7 cellular contexts compared by ENCODE assay signal in the genomic region with DNA sequence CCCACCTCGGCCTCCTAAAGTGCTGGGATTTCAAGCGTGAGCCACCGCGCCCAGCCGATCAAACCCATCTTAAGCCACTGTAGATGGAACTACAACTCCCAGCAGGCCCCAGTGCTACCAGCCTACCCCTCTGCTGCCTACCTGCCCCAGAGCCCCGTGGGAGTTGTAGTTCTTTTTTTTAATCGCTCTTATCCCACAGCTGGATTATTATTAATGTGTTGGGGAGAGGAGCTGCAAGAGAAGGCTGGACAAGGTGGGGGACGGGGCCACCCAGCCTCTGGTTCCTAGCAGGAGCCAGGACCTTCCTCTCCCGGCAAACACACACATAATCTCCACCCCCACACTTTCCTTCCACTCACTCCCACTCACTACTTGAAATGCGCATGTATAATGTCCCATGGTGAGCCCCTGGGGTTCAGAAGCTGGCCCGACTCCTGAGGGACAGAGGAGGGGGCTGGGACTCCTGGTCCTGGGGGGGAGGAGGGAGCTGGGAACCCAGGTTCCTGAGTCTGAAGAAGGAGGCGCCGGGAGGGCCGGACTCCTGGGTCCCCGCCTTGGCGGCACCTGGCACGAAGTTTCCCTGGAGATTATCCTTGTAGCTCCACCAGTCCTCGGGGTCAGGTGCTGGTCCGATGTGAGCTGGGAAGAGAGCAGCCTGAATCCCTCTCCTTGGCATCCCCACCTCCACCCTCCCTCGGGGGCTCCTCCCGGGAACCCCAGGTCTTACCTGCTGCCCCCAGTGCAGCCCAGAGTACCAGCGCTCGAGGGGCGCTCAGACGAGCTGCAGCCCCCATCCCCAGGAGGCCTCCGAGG. TPM values are rescaled to one million over a fixed set of nuclear protein-coding genes. Genes with fewer than 3 reads are reported as not detected.
A peak's percentile ranks its signal among the peaks of the same experiment; 100 is the strongest.
DNase-seq lines count a peak whose midpoint lies in the region; ATAC-seq, FAIRE-seq and TF ChIP-seq lines count a peak whose summit lies in the region.

No MANE protein-coding gene starts in this region.

- peaks cover 2% of the 10 kb centered on the region for H3K27me3 Mint-ChIP-seq in astrocyte (ENCODE audit: low read depth, unreplicated experiment)

- H3K4me2 ChIP-seq in astrocyte (ENCODE audit: low read length): peak overlapping the region; percentile 98

- H3K27ac Mint-ChIP-seq in astrocyte (ENCODE audit: unreplicated experiment): peak overlapping the region; percentile 42

- H3K9me3 ChIP-seq in astrocyte (ENCODE audit: insufficient read depth, low read depth, low read length): no peaks in the 10 kb centered on the region

- no peaks in the 10 kb centered on the region for H3K36me3 ChIP-seq in astrocyte (ENCODE audit: insufficient read depth, low read length)

- DNase-seq in NCI-H1694 (lab: John Stamatoyannopoulos, UW) (peak; percentile 85), T-helper 9 cell (peak; percentile 63), astrocyte (ENCODE audit: low read depth) (no peak), hypothalamus (lab: John Stamatoyannopoulos, UW) (peak in 47 of 51 donors; percentile 19 to 87 (median 68)), retinal pigment epithelial cell (ENCODE audit: low read depth) (peak; percentile 77)

- no peaks in the 10 kb centered on the region for H3K9me3 Mint-ChIP-seq in astrocyte (ENCODE audit: unreplicated experiment)

- no peak for FAIRE-seq in astrocyte (lab: Jason Lieb, UNC)

- H3K27me3 ChIP-seq in astrocyte (ENCODE audit: insufficient read depth, low read length): no peaks in the 10 kb centered on the region

- H3K4me3 ChIP-seq in astrocyte (ENCODE audit: insufficient read depth, low read depth, low read length): peak overlapping the region; percentile 32
- H3K4me3 ChIP-seq in retinal pigment epithelial cell (ENCODE audit: low read length): peak overlapping the region; percentile 51

- ATAC-seq in GM18868 (IDR thresholded peaks at IDR 0.05; ENCODE audit: unreplicated experiment): peak; percentile 43
- no peak for ATAC-seq in HG03432 (IDR thresholded peaks at IDR 0.05; ENCODE audit: unreplicated experiment)

- peaks cover 4% of the 10 kb centered on the region for H3K4me1 Mint-ChIP-seq in astrocyte (ENCODE audit: low read depth, unreplicated experiment)

- H2AFZ ChIP-seq in astrocyte (ENCODE audit: low read depth, low read length): peak overlapping the region; percentile 86

- no peaks in the 10 kb centered on the region for H3K79me2 ChIP-seq in astrocyte (ENCODE audit: insufficient read depth, low read length)

- TF ChIP-seq CTCF in astrocyte (IDR thresholded peaks at IDR 0.05; ENCODE audit: insufficient read depth, low read depth, low read length): no peak
- TF ChIP-seq CTCF in retinal pigment epithelial cell (conservative IDR thresholded peaks at IDR 0.05; ENCODE audit: low read depth, low read length): no peak

- no peak overlapping the region for H3K27ac ChIP-seq in astrocyte (ENCODE audit: low read depth, low read length)

- no peaks in the 10 kb centered on the region for H4K20me1 ChIP-seq in astrocyte (ENCODE audit: insufficient read depth, low read length)

- H3K4me1 ChIP-seq in astrocyte (ENCODE audit: insufficient read depth, low read length): peaks cover 19% of the 10 kb centered on the region

- H3K4me3 Mint-ChIP-seq in astrocyte (ENCODE audit: unreplicated experiment): peak overlapping the region; percentile 85

- peaks cover 2% of the 10 kb centered on the region for H3K36me3 Mint-ChIP-seq in astrocyte (ENCODE audit: low read depth, unreplicated experiment)

- H3K9ac ChIP-seq in astrocyte (ENCODE audit: low read length): peak overlapping the region; percentile 74

RNA-seq across cellular contexts. Expression of gene CA11, which starts 0.9 kb away (rescaled TPM):
- 9.5 and 9.8 TPM in 2 replicates for total RNA-seq in astrocyte

RNA-seq across cellular contexts. Expression of gene DBP, which starts 7.9 kb away (rescaled TPM):
- 1.2 and 1.5 TPM in 2 replicates for total RNA-seq in astrocyte

RNA-seq across cellular contexts. Expression of gene SPHK2, which starts 25.7 kb away (rescaled TPM):
- total RNA-seq in astrocyte: 25.4 and 29.4 TPM in 2 replicates

RNA-seq across cellular contexts. Expression of gene RPL18, which starts 26.1 kb away (rescaled TPM):
- 1,046 and 1,102 TPM in 2 replicates for total RNA-seq in astrocyte

RNA-seq across cellular contexts. Expression of gene NTN5, which starts 27.8 kb away (rescaled TPM):
- 0.11 and 0.41 TPM in 2 replicates for total RNA-seq in astrocyte
